ENCODE assay signal across 15 cellular contexts in the genomic region with DNA sequence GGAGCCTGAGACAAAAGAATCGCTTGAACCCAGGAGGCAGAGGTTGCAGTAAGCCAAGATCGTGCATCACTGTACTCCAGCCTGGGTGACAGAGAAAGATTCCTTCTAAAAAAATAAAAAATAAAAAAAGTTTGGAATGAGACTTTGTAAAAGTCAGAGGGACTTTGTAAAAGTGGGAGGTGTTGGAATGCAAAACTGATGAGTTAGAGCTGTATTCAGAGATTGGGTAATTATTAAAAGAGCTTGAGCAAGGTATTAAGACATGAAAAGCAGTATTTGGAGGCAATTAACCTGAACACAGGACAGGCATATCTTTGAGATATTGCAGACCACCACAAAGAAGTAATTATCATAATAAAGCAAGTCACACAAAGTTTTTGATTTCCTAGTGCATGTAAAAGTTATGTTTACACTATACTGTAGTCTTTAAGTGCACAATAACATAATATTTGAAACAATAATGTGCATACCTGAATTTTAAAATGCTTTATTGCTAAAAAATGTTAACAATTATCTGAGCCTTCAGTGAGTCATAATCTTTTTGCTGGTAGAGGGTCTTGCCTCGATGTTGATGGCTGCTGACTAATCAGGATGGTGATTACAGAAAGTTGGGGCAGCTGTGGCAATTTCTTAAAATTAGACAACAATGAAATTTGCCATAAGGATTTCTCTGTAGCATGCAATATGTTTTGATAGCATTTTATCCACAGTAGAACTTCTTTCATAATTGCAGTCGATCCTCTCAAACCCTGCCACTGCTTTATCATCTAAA. TPM values are rescaled to one million over a fixed set of nuclear protein-coding genes. Genes with fewer than 3 reads are reported as not detected.
DNase-seq lines count a peak whose midpoint lies in the region; TF ChIP-seq lines count a peak whose summit lies in the region.
"Had no signal": no experiment of that assay in that cellular context is flagged by ENCODE, and none has a peak within 500 bp of the region (broad histone marks: within the 10 kb centered on the region; RNA-seq: fewer than 3 reads in every experiment).

No MANE protein-coding gene starts in this region.

- no peak for TF ChIP-seq CTCF in epithelial cell of esophagus (IDR thresholded peaks at IDR 0.05; ENCODE audit: insufficient read depth, low read depth, low read length, missing control alignments)

- peak; percentile 55 for DNase-seq in ELR (ENCODE audit: low read depth)
- peak; percentile 42 for DNase-seq in LHCN-M2 (ENCODE audit: low read depth)
- DNase-seq in epithelial cell of esophagus (ENCODE audit: low read depth): peak; percentile 41
- peak; percentile 81 for DNase-seq in renal cortical epithelial cell (ENCODE audit: low read depth)
- no peak for DNase-seq in NOMO-1 treated with dmso at 0.1 percent for 144 hours (lab: John Stamatoyannopoulos, UW; ENCODE audit: unreplicated experiment)
- no peak for DNase-seq in posterior cingulate gyrus
- DNase-seq in activated T-cell treated with anti-CD3 and anti-CD28 coated beads, Interleukin-2, amount 50 U/mL, for 1 hour: no peak
- DNase-seq: COR-L47, DMS53, KG1, NCI-H1092 treated with DMSO at 0.1 percent for 48 hours, NCI-H187, NCI-H446 treated with DMSO at 0.1 percent for 48 hours, NCI-H82, SJCRH30 had no signal

- H3K4me3 ChIP-seq in epithelial cell of esophagus (ENCODE audit: low read length): no peak overlapping the region
- H3K4me3 ChIP-seq: SJCRH30 had no signal

- intact Hi-C loops in posterior cingulate gyrus (cut with DNase I): no loop called here

RNA-seq across cellular contexts. Expression of a gene that starts 33.1 kb away (rescaled TPM):
- 191 TPM in 2 replicates for total RNA-seq in LHCN-M2 (2014; rRNA removed)
- 32.0 TPM for polyA plus RNA-seq in LHCN-M2 (2012)
- total RNA-seq in renal cortical epithelial cell: 38.2 and 68.7 TPM in 2 replicates

Comparison
In these comparisons a context has a peak if more than half of its experiments do, and no peak if none do; other contexts are left out.
1. DNase-seq: peak in ELR (single experiment), LHCN-M2 (single experiment), epithelial cell of esophagus (single experiment) and renal cortical epithelial cell (single experiment); none in NOMO-1 treated with dmso at 0.1 percent for 144 hours (single experiment), posterior cingulate gyrus (0 of 10) and activated T-cell treated with anti-CD3 and anti-CD28 coated beads, Interleukin-2, amount 50 U/mL, for 1 hour (single experiment).